In genomic region chr1:113930499-113931161, GRCh38 we compare ENCODE assay signal across 7 cellular contexts. TPM values are rescaled to one million over a fixed set of nuclear protein-coding genes. Genes with fewer than 3 reads are reported as not detected.
DNase-seq lines count a peak whose midpoint lies in the region; ATAC-seq and TF ChIP-seq lines count a peak whose summit lies in the region.

No MANE protein-coding gene starts in this region.

- DNase-seq in OCI-LY7 (ENCODE audit: low spot score) (peak; percentile 45), fibroblast of pulmonary artery (ENCODE audit: low read depth) (peak; percentile 77), progenitor cell of endocrine pancreas (ENCODE audit: low spot score, unreplicated experiment) (no peak), aorta (peak in 1 of 2 donors; percentile 59)
- DNase-seq in activated T-cell treated with anti-CD3 and anti-CD28 coated beads, Interleukin-2, amount 50 U/mL, for 4 hours, result peak; percentile 45

- H3K27me3 Mint-ChIP-seq in activated T-cell treated with anti-CD3 and anti-CD28 coated beads, Interleukin-2, amount 50 U/mL, for 4 hours (ENCODE audit: low read depth), result no peaks in the 10 kb centered on the region
- no peaks in the 10 kb centered on the region for H3K27me3 Mint-ChIP-seq in progenitor cell of endocrine pancreas

- H3K4me3 ChIP-seq in OCI-LY7 (ENCODE audit: low read depth, low read length, poor library complexity, severe bottlenecking), result peak overlapping the region; percentile 96
- H3K4me3 ChIP-seq in fibroblast of pulmonary artery (replicated peaks; ENCODE audit: low read depth, low read length), result peak overlapping the region; percentile 97
- H3K4me3 ChIP-seq in aorta (ENCODE audit: low read length in 2 of 2), result peak overlapping the region; percentile 78

- BruUV-seq in OCI-LY7 (replicated peaks; lab: Mats Ljungman, UMichigan), result no TSS peak

- peak overlapping the region; percentile 93 for H3K27ac Mint-ChIP-seq in progenitor cell of endocrine pancreas

- H4K20me1 ChIP-seq in OCI-LY7 (ENCODE audit: insufficient read depth, low read length), result peaks cover 20% of the 10 kb centered on the region

- CTCF ChIA-PET in OCI-LY7 (lab: Charles Lee; ENCODE audit: unreplicated experiment), result interaction anchor here (0.6 to 1.1 kb wide), 2 partner anchors 21 to 104 kb away, joined by 3 to 5 read pairs; no protein-coding TSS in a partner anchor

- no peak overlapping the region for H2AFZ ChIP-seq in OCI-LY7 (ENCODE audit: low read length)

- POLR2A ChIA-PET in OCI-LY7 (lab: Charles Lee), result interaction anchor here (0.7 to 5.0 kb wide), 17 partner anchors 9 to 951 kb away, joined by 3 to 68 read pairs (median 5); partner anchors contain the start of genes AP4B1, DCLRE1B and RSBN1

- H3K79me2 ChIP-seq in OCI-LY7 (ENCODE audit: insufficient read depth, low read depth, low read length), result peaks cover 59% of the 10 kb centered on the region

- H3K4me1 ChIP-seq in OCI-LY7 (ENCODE audit: insufficient read depth, low read length, poor library complexity, severe bottlenecking) (peaks cover 52% of the 10 kb centered on the region), aorta (ENCODE audit: control insufficient read depth in 1 of 2, insufficient read depth in 2 of 2, low read length in 2 of 2) (no peaks in the 10 kb centered on the region)

- H3K4me2 ChIP-seq in OCI-LY7 (ENCODE audit: low read length), result peak overlapping the region; percentile 93

- intact Hi-C loops in OCI-LY7 (cut with micrococcal nuclease; ENCODE audit: unreplicated experiment) (loop anchor here (1.0 kb wide), 3 partner anchors 10 to 59 kb away; partner anchors contain the start of gene PTPN22), aorta (cut with DNase I) (loop anchor here in 1 of 2 donors (1.0 kb wide), 1 partner anchor 25 kb away; the partner anchor contains the start of gene DCLRE1B)

- peaks cover 16% of the 10 kb centered on the region for H3K36me3 Mint-ChIP-seq in activated T-cell treated with anti-CD3 and anti-CD28 coated beads, Interleukin-2, amount 50 U/mL, for 4 hours (ENCODE audit: insufficient read depth)
- peaks cover 1% of the 10 kb centered on the region for H3K36me3 Mint-ChIP-seq in progenitor cell of endocrine pancreas (ENCODE audit: insufficient read depth)

- no peaks in the 10 kb centered on the region for H3K9me2 ChIP-seq in OCI-LY7 (ENCODE audit: insufficient read depth, low read length)

- ATAC-seq in GM18520 (IDR thresholded peaks at IDR 0.05; ENCODE audit: unreplicated experiment) (peak; percentile 21), HG02870 (IDR thresholded peaks at IDR 0.05; ENCODE audit: unreplicated experiment) (peak; percentile 15), aorta (ENCODE audit: low FRiP score) (peak; percentile 64)
- peak; percentile 44 to 51 for ATAC-seq in activated T-cell treated with anti-CD3 and anti-CD28 coated beads, Interleukin-2, amount 50 U/mL, for 4 hours

- H3K9me3 Mint-ChIP-seq in activated T-cell treated with anti-CD3 and anti-CD28 coated beads, Interleukin-2, amount 50 U/mL, for 4 hours, result no peaks in the 10 kb centered on the region
- H3K9me3 Mint-ChIP-seq in progenitor cell of endocrine pancreas (ENCODE audit: low read depth), result no peaks in the 10 kb centered on the region

- peaks cover 16% of the 10 kb centered on the region for H3K36me3 ChIP-seq in OCI-LY7 (ENCODE audit: insufficient read depth, low read length)
- H3K36me3 ChIP-seq in aorta (ENCODE audit: control insufficient read depth in 1 of 2, insufficient read depth in 2 of 2, low read length in 1 of 2), result no peaks in the 10 kb centered on the region

- 0 to 1% methylated on average over 8 of the region's 8 CpGs for WGBS in aorta, 2 donors

- peak overlapping the region; percentile 95 for H3K4me3 Mint-ChIP-seq in activated T-cell treated with anti-CD3 and anti-CD28 coated beads, Interleukin-2, amount 50 U/mL, for 4 hours
- peak overlapping the region; percentile 86 for H3K4me3 Mint-ChIP-seq in progenitor cell of endocrine pancreas (ENCODE audit: low read depth)

- H3K9me3 ChIP-seq in OCI-LY7 (ENCODE audit: low read length), result no peaks in the 10 kb centered on the region; the same call in 1 of the 2 replicates
- H3K9me3 ChIP-seq in aorta (ENCODE audit: control insufficient read depth, low read length), result no peaks in the 10 kb centered on the region

- TF ChIP-seq CTCF in OCI-LY7 (conservative IDR thresholded peaks at IDR 0.05; ENCODE audit: low read length) (no peak), fibroblast of pulmonary artery (IDR thresholded peaks at IDR 0.05; ENCODE audit: low read length, missing control alignments) (no peak), progenitor cell of endocrine pancreas (IDR thresholded peaks at IDR 0.05; ENCODE audit: unreplicated experiment) (no peak)

- H3K4me1 Mint-ChIP-seq in activated T-cell treated with anti-CD3 and anti-CD28 coated beads, Interleukin-2, amount 50 U/mL, for 4 hours (ENCODE audit: low read depth), result peaks cover 65% of the 10 kb centered on the region
- peaks cover 52% of the 10 kb centered on the region for H3K4me1 Mint-ChIP-seq in progenitor cell of endocrine pancreas (ENCODE audit: low read depth)

- H3K27ac ChIP-seq in OCI-LY7 (ENCODE audit: low read depth, low read length, poor library complexity, severe bottlenecking) (peak overlapping the region; percentile 75), aorta (ENCODE audit: low read depth in 1 of 2, low read length in 2 of 2) (peak overlapping the region; percentile 11 to 79)

- H3K27me3 ChIP-seq in aorta (ENCODE audit: control insufficient read depth in 1 of 2, insufficient read depth in 2 of 2, low read length in 1 of 2), result no peaks in the 10 kb centered on the region

RNA-seq across cellular contexts. Expression of gene HIPK1, which starts 1.5 kb away (rescaled TPM):
- 17.3 and 20.4 TPM in 2 replicates for total RNA-seq in OCI-LY7 (2014; rRNA removed; shearing (Covaris generic))
- total RNA-seq in OCI-LY7 (2022) (50.2 and 52.6 TPM in 2 replicates), progenitor cell of endocrine pancreas (52.4 and 54.2 TPM in 2 replicates), aorta (10 to 100 TPM; 71.1 to 75.3 TPM)
- 10 to 100 TPM; 63.6 to 67.1 (median 63.6) TPM for total RNA-seq in activated T-cell treated with anti-CD3 and anti-CD28 coated beads, Interleukin-2, amount 50 U/mL, for 4 hours
- polyA plus RNA-seq in aorta, result 10 to 100 TPM; 14.9 to 19.7 TPM

RNA-seq across cellular contexts. Expression of gene DCLRE1B, which starts 25.5 kb away (rescaled TPM):
- 17.3 and 20.1 TPM in 2 replicates for total RNA-seq in OCI-LY7 (2014; rRNA removed; shearing (Covaris generic))
- total RNA-seq in OCI-LY7 (2022) (20.8 and 20.9 TPM in 2 replicates), progenitor cell of endocrine pancreas (9.9 and 10.2 TPM in 2 replicates), aorta (1 to 10 TPM; 4.2 to 6.3 TPM)
- 10 to 100 TPM; 22.0 to 23.2 (median 22.2) TPM for total RNA-seq in activated T-cell treated with anti-CD3 and anti-CD28 coated beads, Interleukin-2, amount 50 U/mL, for 4 hours
- 1 to 10 TPM; 1.9 to 2.6 TPM for polyA plus RNA-seq in aorta

RNA-seq across cellular contexts. Expression of gene AP4B1, which starts 26.0 kb away (rescaled TPM):
- 37.7 and 45.3 TPM in 2 replicates for total RNA-seq in OCI-LY7 (2014; rRNA removed; shearing (Covaris generic))
- total RNA-seq in OCI-LY7 (2022) (40.5 and 42.5 TPM in 2 replicates), progenitor cell of endocrine pancreas (20.2 and 23.4 TPM in 2 replicates), aorta (10 to 100 TPM; 15.7 to 24.8 TPM)
- total RNA-seq in activated T-cell treated with anti-CD3 and anti-CD28 coated beads, Interleukin-2, amount 50 U/mL, for 4 hours, result 10 to 100 TPM; 32.2 to 36.3 (median 32.3) TPM
- 10 to 100 TPM in 1 of 2 donors, 1 to 10 TPM in 1; 8.5 to 35.4 TPM for polyA plus RNA-seq in aorta

RNA-seq across cellular contexts. Expression of gene BCL2L15, which starts 43.2 kb away (rescaled TPM):
- total RNA-seq in OCI-LY7 (2014; rRNA removed; shearing (Covaris generic)), result 0.46 and 0.82 TPM in 2 replicates
- total RNA-seq in OCI-LY7 (2022) (1.1 and 1.5 TPM in 2 replicates), progenitor cell of endocrine pancreas (0.16 and 0.67 TPM in 2 replicates), aorta (1 to 10 TPM in 1 of 2 donors, under 1 TPM in 1; 0.36 to 2.2 TPM)
- 1 to 10 TPM in 2 of 3 donors, under 1 TPM in 1; 0.74 to 1.6 (median 1.4) TPM for total RNA-seq in activated T-cell treated with anti-CD3 and anti-CD28 coated beads, Interleukin-2, amount 50 U/mL, for 4 hours
- polyA plus RNA-seq in aorta, result 10 to 100 TPM in 1 of 2 donors, under 1 TPM in 1; 0.38 to 36.1 TPM

RNA-seq across cellular contexts. Expression of gene OLFML3, which starts 48.6 kb away (rescaled TPM):
- 0.21 and 0.44 TPM in 2 replicates for total RNA-seq in OCI-LY7 (2014; rRNA removed; shearing (Covaris generic))
- total RNA-seq in OCI-LY7 (2022), result 0.34 and 0.35 TPM in 2 replicates
- under 1 TPM; 0.15 to 0.21 (median 0.16) TPM for total RNA-seq in activated T-cell treated with anti-CD3 and anti-CD28 coated beads, Interleukin-2, amount 50 U/mL, for 4 hours
- total RNA-seq in progenitor cell of endocrine pancreas, result 12.9 and 14.7 TPM in 2 replicates
- 10 to 100 TPM; 19.8 to 96.1 TPM for total RNA-seq in aorta
- 10 to 100 TPM; 17.3 to 20.4 TPM for polyA plus RNA-seq in aorta
